Comparison of ENCODE assay signal across 2 cellular contexts in genomic region chr12:43285248-43285647, GRCh38.
TF ChIP-seq lines count a peak whose summit lies in the region.

No MANE protein-coding gene starts in this region.

TF ChIP-seq in A549, 52 proteins besides CTCF, POLR2A, EP300 and RAD21 (continued from another document):
- no peak for TF ChIP-seq ELK1 (IDR thresholded peaks at IDR 0.05; ENCODE audit: low read depth, low read length)
- no peak for TF ChIP-seq NR3C1 (IDR thresholded peaks at IDR 0.05)
- no peak for TF ChIP-seq TFCP2L1 (CRISPR knock-in tag; IDR thresholded peaks at IDR 0.05)
- no peak for TF ChIP-seq EHMT2 (IDR thresholded peaks at IDR 0.05; ENCODE audit: low read depth)
- TF ChIP-seq CHD2 (IDR thresholded peaks at IDR 0.05; ENCODE audit: low read length, partially characterized antibody) = no peak
- TF ChIP-seq ZC3H11A (IDR thresholded peaks at IDR 0.05) = no peak
- TF ChIP-seq KDM5A (IDR thresholded peaks at IDR 0.05) = no peak

TF ChIP-seq in SK-N-SH, 30 proteins besides CTCF, POLR2A, EP300 and RAD21 (continued from another document):
- no peak for TF ChIP-seq EZH2phosphoT487 (IDR thresholded peaks at IDR 0.05; ENCODE audit: borderline replicate concordance, low read depth)
- no peak for TF ChIP-seq MXI1 (IDR thresholded peaks at IDR 0.05; ENCODE audit: low read depth, low read length)
- TF ChIP-seq NFIC (IDR thresholded peaks at IDR 0.05; ENCODE audit: borderline replicate concordance) = no peak
- no peak for TF ChIP-seq SMC3 (IDR thresholded peaks at IDR 0.05; ENCODE audit: low read depth, low read length)
- no peak for TF ChIP-seq USF1 (IDR thresholded peaks at IDR 0.05; ENCODE audit: borderline replicate concordance, low read depth)
- TF ChIP-seq USF2 (IDR thresholded peaks at IDR 0.05; ENCODE audit: borderline replicate concordance, low read depth, low read length) = no peak
- no peak for TF ChIP-seq JUND (IDR thresholded peaks at IDR 0.05)
- no peak for TF ChIP-seq MAX (IDR thresholded peaks at IDR 0.05; ENCODE audit: low read depth)
- TF ChIP-seq RXRA (IDR thresholded peaks at IDR 0.05; ENCODE audit: borderline replicate concordance, low read depth) = 0 out of 2 replicates have a peak, but pooled peaks have one; percentile 15
- TF ChIP-seq TCF12 (IDR thresholded peaks at IDR 0.05) = peak; percentile 45
- no peak for TF ChIP-seq ELF1 (IDR thresholded peaks at IDR 0.05)
- no peak for TF ChIP-seq POLR2AphosphoS5 (IDR thresholded peaks at IDR 0.05; ENCODE audit: low read depth, low read length)
- TF ChIP-seq TAF1 (IDR thresholded peaks at IDR 0.05; ENCODE audit: borderline replicate concordance, low read depth, low read length) = no peak
- no peak for TF ChIP-seq MEF2A (IDR thresholded peaks at IDR 0.05; ENCODE audit: borderline replicate concordance, low read depth)
- TF ChIP-seq PBX3 (IDR thresholded peaks at IDR 0.05) = peak; percentile 37; the same call in 1 of the 2 replicates
- no peak for TF ChIP-seq REST (IDR thresholded peaks at IDR 0.05; ENCODE audit: low read depth, low read length)
- no peak for TF ChIP-seq IRF3 (IDR thresholded peaks at IDR 0.05; ENCODE audit: low read depth, low read length)
- TF ChIP-seq RFX5 (IDR thresholded peaks at IDR 0.05; ENCODE audit: low read length) = no peak
- no peak for TF ChIP-seq FOSL2 (IDR thresholded peaks at IDR 0.05; ENCODE audit: borderline replicate concordance, low read depth)
